11 cellular contexts compared by ENCODE assay signal in genomic region chr20:33827629-33828325, GRCh38. TPM values are rescaled to one million over a fixed set of nuclear protein-coding genes. Genes with fewer than 3 reads are reported as not detected.
DNase-seq lines count a peak whose midpoint lies in the region; ATAC-seq and TF ChIP-seq lines count a peak whose summit lies in the region.
"Had no signal": no experiment of that assay in that cellular context is flagged by ENCODE, and none has a peak within 500 bp of the region (broad histone marks: within the 10 kb centered on the region; RNA-seq: fewer than 3 reads in every experiment).

No MANE protein-coding gene starts in this region.

- CTCF ChIA-PET in WTC11 (lab: Charles Lee): interaction anchor here (1.9 kb wide), 1 partner anchor 35 kb away, joined by 5 read pairs; no protein-coding TSS in a partner anchor

- POLR2A ChIA-PET in WTC11 (lab: Charles Lee): interaction anchor here (0.7 kb wide), 1 partner anchor 9 kb away, joined by 3 read pairs; no protein-coding TSS in a partner anchor

- TF ChIP-seq CTCF in WTC11 (IDR thresholded peaks at IDR 0.05): no peak
- TF ChIP-seq CTCF in mesothelial cell of epicardium (IDR thresholded peaks at IDR 0.05; ENCODE audit: unreplicated experiment): no peak
- TF ChIP-seq CTCF in tibial artery (IDR thresholded peaks at IDR 0.05): no peak

- H3K4me3 ChIP-seq in tibial artery: no peak overlapping the region
- H3K4me3 ChIP-seq: PC-9 had no signal

- peaks cover 0 to 77% (median 62%) of the 10 kb centered on the region in 4 donors for H3K4me1 ChIP-seq in tibial artery

- no peaks in the 10 kb centered on the region for H3K36me3 ChIP-seq in tibial artery

- no peaks in the 10 kb centered on the region for H3K27me3 Mint-ChIP-seq in activated T-cell treated with anti-CD3 and anti-CD28 coated beads, Interleukin-2, amount 50 U/mL, for 24 hours
- H3K27me3 Mint-ChIP-seq in WTC11 (ENCODE audit: low read depth): no peaks in the 10 kb centered on the region
- no peaks in the 10 kb centered on the region for H3K27me3 Mint-ChIP-seq in mesothelial cell of epicardium (ENCODE audit: low read depth)

- H3K36me3 Mint-ChIP-seq in activated T-cell treated with anti-CD3 and anti-CD28 coated beads, Interleukin-2, amount 50 U/mL, for 24 hours (ENCODE audit: low read depth): peaks cover 39% of the 10 kb centered on the region
- H3K36me3 Mint-ChIP-seq in WTC11 (no peaks in the 10 kb centered on the region), mesothelial cell of epicardium (no peaks in the 10 kb centered on the region)

- H3K9me3 Mint-ChIP-seq in activated T-cell treated with anti-CD3 and anti-CD28 coated beads, Interleukin-2, amount 50 U/mL, for 24 hours: no peaks in the 10 kb centered on the region
- H3K9me3 Mint-ChIP-seq in WTC11 (no peaks in the 10 kb centered on the region), mesothelial cell of epicardium (no peaks in the 10 kb centered on the region)
- H3K9me3 Mint-ChIP-seq: activated naive CD4-positive, alpha-beta T cell treated with anti-CD3 and anti-CD28 coated beads for 36 hours had no signal

- H3K27ac Mint-ChIP-seq in activated T-cell treated with anti-CD3 and anti-CD28 coated beads, Interleukin-2, amount 50 U/mL, for 24 hours: peak overlapping the region; percentile 10
- peak overlapping the region; percentile 76 for H3K27ac Mint-ChIP-seq in WTC11
- peak overlapping the region; percentile 91 for H3K27ac Mint-ChIP-seq in mesothelial cell of epicardium
- H3K27ac Mint-ChIP-seq: activated naive CD4-positive, alpha-beta T cell treated with anti-CD3 and anti-CD28 coated beads for 36 hours had no signal

- ATAC-seq in WTC11: no peak
- no peak for ATAC-seq in HG02798 (IDR thresholded peaks at IDR 0.05; ENCODE audit: poor library complexity, unreplicated experiment)

- no peak for DNase-seq in activated T-cell treated with anti-CD3 and anti-CD28 coated beads, Interleukin-2, amount 50 U/mL, for 24 hours
- no peak for DNase-seq in activated T-cell treated with anti-CD3 and anti-CD28 coated beads for 4 hours
- no peak for DNase-seq in WTC11 (ENCODE audit: low spot score)
- no peak for DNase-seq in mesothelial cell of epicardium (ENCODE audit: low spot score in 2 of 2, unreplicated experiment in 2 of 2)
- DNase-seq in tibial artery: no peak
- no peak for DNase-seq in activated CD4-positive, alpha-beta T cell treated with anti-CD3 and anti-CD28 coated beads for 1 hour
- DNase-seq in activated T-cell treated with anti-CD3 and anti-CD28 coated beads, Interleukin-2, amount 50 U/mL, for 1 hour: no peak
- DNase-seq: activated naive CD4-positive, alpha-beta T cell treated with anti-CD3 and anti-CD28 coated beads for 36 hours; NCI-H1694; PC-9 had no signal

- H3K4me1 Mint-ChIP-seq in activated T-cell treated with anti-CD3 and anti-CD28 coated beads, Interleukin-2, amount 50 U/mL, for 24 hours (ENCODE audit: low read depth): peaks cover 71% of the 10 kb centered on the region
- H3K4me1 Mint-ChIP-seq in WTC11 (peaks cover 47% of the 10 kb centered on the region), mesothelial cell of epicardium (peaks cover 67% of the 10 kb centered on the region)

- no peaks in the 10 kb centered on the region for H3K27me3 ChIP-seq in tibial artery

- no peak overlapping the region for H3K4me3 Mint-ChIP-seq in activated T-cell treated with anti-CD3 and anti-CD28 coated beads, Interleukin-2, amount 50 U/mL, for 24 hours
- H3K4me3 Mint-ChIP-seq in WTC11 (no peak overlapping the region), mesothelial cell of epicardium (no peak overlapping the region)
- H3K4me3 Mint-ChIP-seq: activated naive CD4-positive, alpha-beta T cell treated with anti-CD3 and anti-CD28 coated beads for 36 hours had no signal

- peak overlapping the region; percentile 76 for H3K27ac ChIP-seq in tibial artery

- H3K9me3 ChIP-seq in tibial artery: no peaks in the 10 kb centered on the region

- intact Hi-C loops in tibial artery (cut with DNase I; ENCODE audit: low total_unique reads): no loop called here

TF ChIP-seq in WTC11, 78 proteins besides CTCF, POLR2A, EP300 and RAD21:
- TF ChIP-seq, protein P1, sequence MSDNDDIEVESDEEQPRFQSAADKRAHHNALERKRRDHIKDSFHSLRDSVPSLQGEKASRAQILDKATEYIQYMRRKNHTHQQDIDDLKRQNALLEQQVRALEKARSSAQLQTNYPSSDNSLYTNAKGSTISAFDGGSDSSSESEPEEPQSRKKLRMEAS (CRISPR knock-in tag; IDR thresholded peaks at IDR 0.05): no peak
- TF ChIP-seq, protein P2, sequence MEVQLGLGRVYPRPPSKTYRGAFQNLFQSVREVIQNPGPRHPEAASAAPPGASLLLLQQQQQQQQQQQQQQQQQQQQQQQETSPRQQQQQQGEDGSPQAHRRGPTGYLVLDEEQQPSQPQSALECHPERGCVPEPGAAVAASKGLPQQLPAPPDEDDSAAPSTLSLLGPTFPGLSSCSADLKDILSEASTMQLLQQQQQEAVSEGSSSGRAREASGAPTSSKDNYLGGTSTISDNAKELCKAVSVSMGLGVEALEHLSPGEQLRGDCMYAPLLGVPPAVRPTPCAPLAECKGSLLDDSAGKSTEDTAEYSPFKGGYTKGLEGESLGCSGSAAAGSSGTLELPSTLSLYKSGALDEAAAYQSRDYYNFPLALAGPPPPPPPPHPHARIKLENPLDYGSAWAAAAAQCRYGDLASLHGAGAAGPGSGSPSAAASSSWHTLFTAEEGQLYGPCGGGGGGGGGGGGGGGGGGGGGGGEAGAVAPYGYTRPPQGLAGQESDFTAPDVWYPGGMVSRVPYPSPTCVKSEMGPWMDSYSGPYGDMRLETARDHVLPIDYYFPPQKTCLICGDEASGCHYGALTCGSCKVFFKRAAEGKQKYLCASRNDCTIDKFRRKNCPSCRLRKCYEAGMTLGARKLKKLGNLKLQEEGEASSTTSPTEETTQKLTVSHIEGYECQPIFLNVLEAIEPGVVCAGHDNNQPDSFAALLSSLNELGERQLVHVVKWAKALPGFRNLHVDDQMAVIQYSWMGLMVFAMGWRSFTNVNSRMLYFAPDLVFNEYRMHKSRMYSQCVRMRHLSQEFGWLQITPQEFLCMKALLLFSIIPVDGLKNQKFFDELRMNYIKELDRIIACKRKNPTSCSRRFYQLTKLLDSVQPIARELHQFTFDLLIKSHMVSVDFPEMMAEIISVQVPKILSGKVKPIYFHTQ (CRISPR knock-in tag; IDR thresholded peaks at IDR 0.05): no peak
- TF ChIP-seq GTF2I (CRISPR knock-in tag; conservative IDR thresholded peaks at IDR 0.05) (no peak), PREB (CRISPR knock-in tag; IDR thresholded peaks at IDR 0.05; ENCODE audit: borderline replicate concordance) (no peak), E2F5 (CRISPR knock-in tag; IDR thresholded peaks at IDR 0.05) (no peak), IRF2 (CRISPR knock-in tag; IDR thresholded peaks at IDR 0.05; ENCODE audit: borderline replicate concordance, low read depth) (no peak), ZNF416 (CRISPR knock-in tag; IDR thresholded peaks at IDR 0.05) (no peak), NFATC4 (CRISPR knock-in tag; IDR thresholded peaks at IDR 0.05) (no peak)
- TF ChIP-seq, protein P3, sequence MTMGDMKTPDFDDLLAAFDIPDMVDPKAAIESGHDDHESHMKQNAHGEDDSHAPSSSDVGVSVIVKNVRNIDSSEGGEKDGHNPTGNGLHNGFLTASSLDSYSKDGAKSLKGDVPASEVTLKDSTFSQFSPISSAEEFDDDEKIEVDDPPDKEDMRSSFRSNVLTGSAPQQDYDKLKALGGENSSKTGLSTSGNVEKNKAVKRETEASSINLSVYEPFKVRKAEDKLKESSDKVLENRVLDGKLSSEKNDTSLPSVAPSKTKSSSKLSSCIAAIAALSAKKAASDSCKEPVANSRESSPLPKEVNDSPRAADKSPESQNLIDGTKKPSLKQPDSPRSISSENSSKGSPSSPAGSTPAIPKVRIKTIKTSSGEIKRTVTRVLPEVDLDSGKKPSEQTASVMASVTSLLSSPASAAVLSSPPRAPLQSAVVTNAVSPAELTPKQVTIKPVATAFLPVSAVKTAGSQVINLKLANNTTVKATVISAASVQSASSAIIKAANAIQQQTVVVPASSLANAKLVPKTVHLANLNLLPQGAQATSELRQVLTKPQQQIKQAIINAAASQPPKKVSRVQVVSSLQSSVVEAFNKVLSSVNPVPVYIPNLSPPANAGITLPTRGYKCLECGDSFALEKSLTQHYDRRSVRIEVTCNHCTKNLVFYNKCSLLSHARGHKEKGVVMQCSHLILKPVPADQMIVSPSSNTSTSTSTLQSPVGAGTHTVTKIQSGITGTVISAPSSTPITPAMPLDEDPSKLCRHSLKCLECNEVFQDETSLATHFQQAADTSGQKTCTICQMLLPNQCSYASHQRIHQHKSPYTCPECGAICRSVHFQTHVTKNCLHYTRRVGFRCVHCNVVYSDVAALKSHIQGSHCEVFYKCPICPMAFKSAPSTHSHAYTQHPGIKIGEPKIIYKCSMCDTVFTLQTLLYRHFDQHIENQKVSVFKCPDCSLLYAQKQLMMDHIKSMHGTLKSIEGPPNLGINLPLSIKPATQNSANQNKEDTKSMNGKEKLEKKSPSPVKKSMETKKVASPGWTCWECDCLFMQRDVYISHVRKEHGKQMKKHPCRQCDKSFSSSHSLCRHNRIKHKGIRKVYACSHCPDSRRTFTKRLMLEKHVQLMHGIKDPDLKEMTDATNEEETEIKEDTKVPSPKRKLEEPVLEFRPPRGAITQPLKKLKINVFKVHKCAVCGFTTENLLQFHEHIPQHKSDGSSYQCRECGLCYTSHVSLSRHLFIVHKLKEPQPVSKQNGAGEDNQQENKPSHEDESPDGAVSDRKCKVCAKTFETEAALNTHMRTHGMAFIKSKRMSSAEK (CRISPR knock-in tag; IDR thresholded peaks at IDR 0.05; ENCODE audit: borderline replicate concordance): no peak
TF ChIP-seq in WTC11: peak in this region for 0.

RNA-seq across cellular contexts. Expression of gene CHMP4B, which starts 16.6 kb away (rescaled TPM):
- total RNA-seq in WTC11 (2021) (65.4 to 72.5 TPM (median 66.1 TPM) in 3 replicates), mesothelial cell of epicardium (76.9 to 79.4 TPM (median 77.7 TPM) in 3 replicates)

Comparison
In these comparisons a context has a peak if more than half of its experiments do, and no peak if none do; other contexts are left out.
1. H3K27ac Mint-ChIP-seq: peak in every context shown above with its lines; median percentile 91 in mesothelial cell of epicardium; 76 in WTC11; 10 in activated T-cell treated with anti-CD3 and anti-CD28 coated beads, Interleukin-2, amount 50 U/mL, for 24 hours.